ENCODE assay signal across 8 cellular contexts in genomic region chr19:35743640-35744306, GRCh38. TPM values are rescaled to one million over a fixed set of nuclear protein-coding genes. Genes with fewer than 3 reads are reported as not detected.
DNase-seq lines count a peak whose midpoint lies in the region; ATAC-seq and TF ChIP-seq lines count a peak whose summit lies in the region.
"Had no signal": no experiment of that assay in that cellular context is flagged by ENCODE, and none has a peak within 500 bp of the region (broad histone marks: within the 10 kb centered on the region; RNA-seq: fewer than 3 reads in every experiment).

No MANE protein-coding gene starts in this region.

- TF ChIP-seq CTCF in epithelial cell of proximal tubule (conservative IDR thresholded peaks at IDR 0.05; ENCODE audit: low read depth, low read length) (no peak), mucosa of descending colon (IDR thresholded peaks at IDR 0.05) (no peak)

- peaks cover 26% of the 10 kb centered on the region for H3K4me1 ChIP-seq in mucosa of descending colon (ENCODE audit: low read depth)

- ATAC-seq in mucosa of descending colon, result no peak

- no peaks in the 10 kb centered on the region for H3K9me3 Mint-ChIP-seq in activated CD4-positive, alpha-beta T cell treated with anti-CD3 and anti-CD28 coated beads, Interleukin-2, amount 10 ng/mL, durations not matched to agents 24 days and 14 days
- no peaks in the 10 kb centered on the region for H3K9me3 Mint-ChIP-seq in stimulated activated naive CD8-positive, alpha-beta T cell treated with anti-CD3 and anti-CD28 coated beads, Interleukin-15, Interleukin-2, amounts not matched to agents 100 ng/mL and 50 ng/mL, for 24 hours

- H3K4me3 ChIP-seq in epithelial cell of proximal tubule (ENCODE audit: low read depth, low read length) (peak overlapping the region; percentile 91), mucosa of descending colon (no peak overlapping the region)

- H3K9me3 ChIP-seq in mucosa of descending colon, result no peaks in the 10 kb centered on the region

- H3K36me3 ChIP-seq in mucosa of descending colon (ENCODE audit: low read depth), result no peaks in the 10 kb centered on the region

- intact Hi-C loops in activated CD4-positive, alpha-beta T cell treated with anti-CD3 and anti-CD28 coated beads, Interleukin-2, amount 10 ng/mL, durations not matched to agents 24 days and 14 days (cut with micrococcal nuclease), result loop anchor here (10.0 kb wide), 1 partner anchor 371 kb away; the partner anchor contains the start of genes OVOL3, POLR2I and TBCB
- intact Hi-C loops in mucosa of descending colon (cut with DNase I, micrococcal nuclease), result no loop called here

- H3K4me3 Mint-ChIP-seq in activated CD4-positive, alpha-beta T cell treated with anti-CD3 and anti-CD28 coated beads, Interleukin-2, amount 10 ng/mL, durations not matched to agents 24 days and 14 days, result peak overlapping the region; percentile 94
- H3K4me3 Mint-ChIP-seq in stimulated activated naive CD8-positive, alpha-beta T cell treated with anti-CD3 and anti-CD28 coated beads, Interleukin-15, Interleukin-2, amounts not matched to agents 100 ng/mL and 50 ng/mL, for 24 hours, result peak overlapping the region; percentile 95

- peak overlapping the region; percentile 100 for H3K27ac Mint-ChIP-seq in activated CD4-positive, alpha-beta T cell treated with anti-CD3 and anti-CD28 coated beads, Interleukin-2, amount 10 ng/mL, durations not matched to agents 24 days and 14 days
- peak overlapping the region; percentile 100 for H3K27ac Mint-ChIP-seq in stimulated activated naive CD8-positive, alpha-beta T cell treated with anti-CD3 and anti-CD28 coated beads, Interleukin-15, Interleukin-2, amounts not matched to agents 100 ng/mL and 50 ng/mL, for 24 hours

- H3K27me3 Mint-ChIP-seq in activated CD4-positive, alpha-beta T cell treated with anti-CD3 and anti-CD28 coated beads, Interleukin-2, amount 10 ng/mL, durations not matched to agents 24 days and 14 days, result no peaks in the 10 kb centered on the region
- H3K27me3 Mint-ChIP-seq in stimulated activated naive CD8-positive, alpha-beta T cell treated with anti-CD3 and anti-CD28 coated beads, Interleukin-15, Interleukin-2, amounts not matched to agents 100 ng/mL and 50 ng/mL, for 24 hours, result no peaks in the 10 kb centered on the region

- H3K36me3 Mint-ChIP-seq in activated CD4-positive, alpha-beta T cell treated with anti-CD3 and anti-CD28 coated beads, Interleukin-2, amount 10 ng/mL, durations not matched to agents 24 days and 14 days (ENCODE audit: low read depth), result peaks cover 22% of the 10 kb centered on the region
- H3K36me3 Mint-ChIP-seq in stimulated activated naive CD8-positive, alpha-beta T cell treated with anti-CD3 and anti-CD28 coated beads, Interleukin-15, Interleukin-2, amounts not matched to agents 100 ng/mL and 50 ng/mL, for 24 hours (ENCODE audit: low read depth), result peaks cover 17% of the 10 kb centered on the region

- no peak for DNase-seq in activated CD4-positive, alpha-beta T cell treated with anti-CD3 and anti-CD28 coated beads, Interleukin-2, amount 10 ng/mL, durations not matched to agents 24 days and 14 days
- no peak for DNase-seq in activated CD4-positive, alpha-beta T cell treated with anti-CD3 and anti-CD28 coated beads, Interleukin-2, amount 50 U/mL, for 1 hour
- DNase-seq in epithelial cell of proximal tubule (ENCODE audit: low read depth), result no peak
- no peak for DNase-seq in NCI-H187 (lab: John Stamatoyannopoulos, UW)
- DNase-seq in mucosa of descending colon, result no peak
- DNase-seq: left cardiac atrium had no signal

- peaks cover 49% of the 10 kb centered on the region for H3K4me1 Mint-ChIP-seq in activated CD4-positive, alpha-beta T cell treated with anti-CD3 and anti-CD28 coated beads, Interleukin-2, amount 10 ng/mL, durations not matched to agents 24 days and 14 days
- H3K4me1 Mint-ChIP-seq in stimulated activated naive CD8-positive, alpha-beta T cell treated with anti-CD3 and anti-CD28 coated beads, Interleukin-15, Interleukin-2, amounts not matched to agents 100 ng/mL and 50 ng/mL, for 24 hours (ENCODE audit: low read depth), result peaks cover 58% of the 10 kb centered on the region

RNA-seq across cellular contexts. Expression of gene U2AF1L4, which starts 1.4 kb away (rescaled TPM):
- total RNA-seq in activated CD4-positive, alpha-beta T cell treated with anti-CD3 and anti-CD28 coated beads, Interleukin-2, amount 10 ng/mL, durations not matched to agents 24 days and 14 days, result 26.9 and 28.2 TPM in 2 replicates
- total RNA-seq in epithelial cell of proximal tubule (5.9 and 6.5 TPM in 2 replicates), mucosa of descending colon (10 to 100 TPM; 19.7 to 32.4 (median 32.1) TPM)

RNA-seq across cellular contexts. Expression of gene IGFLR1, which starts 1.5 kb away (rescaled TPM):
- total RNA-seq in activated CD4-positive, alpha-beta T cell treated with anti-CD3 and anti-CD28 coated beads, Interleukin-2, amount 10 ng/mL, durations not matched to agents 24 days and 14 days, result 62.4 and 75.2 TPM in 2 replicates
- total RNA-seq in epithelial cell of proximal tubule (7.9 and 15.3 TPM in 2 replicates), mucosa of descending colon (10 to 100 TPM in 1 of 3 donors, 1 to 10 TPM in 2; 5.3 to 14.6 (median 8.2) TPM)

RNA-seq across cellular contexts. Expression of gene PSENEN, which starts 1.7 kb away (rescaled TPM):
- 44.9 and 46.7 TPM in 2 replicates for total RNA-seq in activated CD4-positive, alpha-beta T cell treated with anti-CD3 and anti-CD28 coated beads, Interleukin-2, amount 10 ng/mL, durations not matched to agents 24 days and 14 days
- total RNA-seq in epithelial cell of proximal tubule (49.6 and 63.7 TPM in 2 replicates), mucosa of descending colon (10 to 100 TPM; 56.7 to 92.1 (median 90.2) TPM)

RNA-seq across cellular contexts. Expression of gene LIN37, which starts 4.6 kb away (rescaled TPM):
- 7.7 and 11.1 TPM in 2 replicates for total RNA-seq in activated CD4-positive, alpha-beta T cell treated with anti-CD3 and anti-CD28 coated beads, Interleukin-2, amount 10 ng/mL, durations not matched to agents 24 days and 14 days
- 12.7 and 18.9 TPM in 2 replicates for total RNA-seq in epithelial cell of proximal tubule
- 10 to 100 TPM in 1 of 3 donors, 1 to 10 TPM in 2; 7.6 to 14.3 (median 8.6) TPM for total RNA-seq in mucosa of descending colon

RNA-seq across cellular contexts. Expression of gene HSPB6, which starts 13.1 kb away (rescaled TPM):
- 0.42 TPM in 1 of 2 replicates, not detected in the other for total RNA-seq in activated CD4-positive, alpha-beta T cell treated with anti-CD3 and anti-CD28 coated beads, Interleukin-2, amount 10 ng/mL, durations not matched to agents 24 days and 14 days
- total RNA-seq in epithelial cell of proximal tubule, result 0.14 and 2.0 TPM in 2 replicates
- total RNA-seq in mucosa of descending colon, result 100 to 1,000 TPM in 1 of 3 donors, 10 to 100 TPM in 1, 1 to 10 TPM in 1; 3.9 to 122 (median 22.9) TPM
- total RNA-seq: T-helper 1 cell treated with Interleukin-12 subunit alpha and Interleukin-12 subunit beta and Interleukin-4 antibody, amounts not matched to agents 30 ng/mL and 1 ng/mL, for 36 hours had no signal
